In the genomic region with DNA sequence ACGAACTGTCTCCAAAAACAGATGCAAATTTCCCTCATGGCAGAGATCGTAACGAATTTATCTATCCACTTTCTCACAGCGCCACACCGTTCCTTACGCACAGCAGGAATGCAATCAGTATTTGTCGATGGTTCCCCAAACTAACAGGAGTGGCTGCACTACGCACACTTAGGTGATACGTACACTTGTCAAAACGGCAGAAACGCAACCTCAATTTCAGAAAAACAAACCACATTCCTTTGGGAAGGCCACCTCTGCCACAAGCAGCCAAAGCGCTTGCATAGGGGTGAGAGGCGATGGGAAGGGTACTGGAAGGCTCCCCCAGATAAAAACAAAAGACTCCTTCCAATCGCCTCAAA, we compare ENCODE assay signal across 8 cellular contexts. TPM values are rescaled to one million over a fixed set of nuclear protein-coding genes. Genes with fewer than 3 reads are reported as not detected.
DNase-seq lines count a peak whose midpoint lies in the region; ATAC-seq and TF ChIP-seq lines count a peak whose summit lies in the region.

No MANE protein-coding gene starts in this region.

- DNase-seq in activated naive CD4-positive, alpha-beta T cell (lab: John Stamatoyannopoulos, UW) = no peak
- DNase-seq in NCI-H69 (lab: John Stamatoyannopoulos, UW) (peak; percentile 72), iris pigment epithelial cell (ENCODE audit: low read depth) (peak; percentile 52), spleen (no peak), GM19240 (ENCODE audit: insufficient read length, low spot score) (no peak)

- H3K27me3 Mint-ChIP-seq in activated naive CD4-positive, alpha-beta T cell treated with anti-CD3 and anti-CD28 coated beads, Interleukin-2, amount 50 U/mL, for 24 hours = no peaks in the 10 kb centered on the region
- H3K27me3 Mint-ChIP-seq in brain = peaks cover 4% of the 10 kb centered on the region

- peak overlapping the region; percentile 100 for H3K27ac Mint-ChIP-seq in activated naive CD4-positive, alpha-beta T cell treated with anti-CD3 and anti-CD28 coated beads, Interleukin-2, amount 50 U/mL, for 24 hours
- H3K27ac Mint-ChIP-seq in brain = peak overlapping the region; percentile 88 to 97 (median 94)

- H3K4me3 Mint-ChIP-seq in activated naive CD4-positive, alpha-beta T cell treated with anti-CD3 and anti-CD28 coated beads, Interleukin-2, amount 50 U/mL, for 24 hours = peak overlapping the region; percentile 97
- peak overlapping the region; percentile 90 to 94 (median 92) for H3K4me3 Mint-ChIP-seq in brain

- peaks cover 16 to 59% (median 33%) of the 10 kb centered on the region in 6 donors for H3K4me1 ChIP-seq in spleen

- no peaks in the 10 kb centered on the region for H3K27me3 ChIP-seq in spleen (replicated peaks in 1 of 7)

- intact Hi-C loops in spleen (cut with DNase I; ENCODE audit: low total_unique reads) = no loop called here

- WGBS in spleen, 5 donors = 0 to 1% (median 0%) methylated on average over 14 of the region's 14 CpGs

- peak overlapping the region; percentile 81 to 93 (median 87) for H3K27ac ChIP-seq in spleen

- peak overlapping the region; percentile 75 to 97 (median 90) for H3K4me3 ChIP-seq in spleen

- no peak for TF ChIP-seq CTCF in brain (conservative IDR thresholded peaks at IDR 0.05)
- no peak for TF ChIP-seq CTCF in spleen (IDR thresholded peaks at IDR 0.05 in 8 of 11, conservative IDR thresholded peaks at IDR 0.05 in 3 of 11)

- H3K36me3 ChIP-seq in spleen = no peaks in the 10 kb centered on the region

- H3K4me1 Mint-ChIP-seq in activated naive CD4-positive, alpha-beta T cell treated with anti-CD3 and anti-CD28 coated beads, Interleukin-2, amount 50 U/mL, for 24 hours = peaks cover 33% of the 10 kb centered on the region
- peaks cover 35% of the 10 kb centered on the region for H3K4me1 Mint-ChIP-seq in brain

- H3K9me3 Mint-ChIP-seq in activated naive CD4-positive, alpha-beta T cell treated with anti-CD3 and anti-CD28 coated beads, Interleukin-2, amount 50 U/mL, for 24 hours = no peaks in the 10 kb centered on the region
- peaks cover 0 to 7% (median 3%) of the 10 kb centered on the region in 5 experiments for H3K9me3 Mint-ChIP-seq in brain

- peaks cover 5% of the 10 kb centered on the region for H3K36me3 Mint-ChIP-seq in activated naive CD4-positive, alpha-beta T cell treated with anti-CD3 and anti-CD28 coated beads, Interleukin-2, amount 50 U/mL, for 24 hours
- H3K36me3 Mint-ChIP-seq in brain = no peaks in the 10 kb centered on the region

- peak; percentile 31 for ATAC-seq in HG02885 (IDR thresholded peaks at IDR 0.05; ENCODE audit: poor library complexity, unreplicated experiment)

- no peaks in the 10 kb centered on the region for H3K9me3 ChIP-seq in spleen

- TF ChIP-seq POLR2A in spleen (IDR thresholded peaks at IDR 0.05) = no peak

RNA-seq across cellular contexts. Expression of gene MDN1, which starts 0.6 kb away (rescaled TPM):
- 10.5 TPM for polyA plus RNA-seq in brain (ENCODE audit: insufficient read depth, low read depth, low replicate concordance)
- total RNA-seq in spleen = 10 to 100 TPM; 23.0 to 56.3 (median 38.5) TPM
- polyA plus RNA-seq in spleen = 10 to 100 TPM; 25.5 to 40.9 (median 26.5) TPM

RNA-seq across cellular contexts. Expression of gene CASP8AP2, which starts 10.7 kb away (rescaled TPM):
- polyA plus RNA-seq in brain (ENCODE audit: insufficient read depth, low read depth, low replicate concordance) (3.1 TPM), spleen (1 to 10 TPM; 6.1 to 6.7 (median 6.5) TPM)
- 10 to 100 TPM; 16.6 to 27.8 (median 19.9) TPM for total RNA-seq in spleen

Comparison
In these comparisons a context has a peak if more than half of its experiments do, and no peak if none do; other contexts are left out.
1. DNase-seq: peak in NCI-H69 (single experiment) and iris pigment epithelial cell (single experiment); none in activated naive CD4-positive, alpha-beta T cell (0 of 4), spleen (single experiment) and GM19240 (single experiment).